Comparison of ENCODE assay signal across 8 cellular contexts in genomic region chr11:9565822-9566560, GRCh38. TPM values are rescaled to one million over a fixed set of nuclear protein-coding genes. Genes with fewer than 3 reads are reported as not detected.
DNase-seq lines count a peak whose midpoint lies in the region; ATAC-seq and TF ChIP-seq lines count a peak whose summit lies in the region.

No MANE protein-coding gene starts in this region.

- POLR2A ChIA-PET in AG04449 (lab: Yijun Ruan, JAX) = interaction anchor here (0.6 to 0.7 kb wide), 2 partner anchors 105 to 793 kb away, joined by 3 read pairs; partner anchors contain the start of gene ZNF143

- no peak overlapping the region for H3K4me3 ChIP-seq in AG04449 (ENCODE audit: low read depth, low read length)

- ATAC-seq in GM18868 (IDR thresholded peaks at IDR 0.05; ENCODE audit: unreplicated experiment) = peak; percentile 95
- peak; percentile 87 for ATAC-seq in HG03064 (IDR thresholded peaks at IDR 0.05; ENCODE audit: low read depth, unreplicated experiment)

- peak; percentile 100 for DNase-seq in AG04449 (ENCODE audit: low read depth, low spot score)
- peak; percentile 64 for DNase-seq in NCI-H345 treated with DMSO at 0.1 percent for 48 hours (lab: John Stamatoyannopoulos, UW; ENCODE audit: unreplicated experiment)
- DNase-seq in activated CD4-positive, alpha-beta T cell treated with anti-CD3 and anti-CD28 coated beads, Interleukin-2, amount 50 U/mL, for 4 hours = peak; percentile 25 to 31
- peak; percentile 54 for DNase-seq in epidermal melanocyte (ENCODE audit: insufficient read length, low spot score)
- DNase-seq in myocyte (ENCODE audit: low read depth) = peak; percentile 99
- DNase-seq in ureter (ENCODE audit: low spot score) = peak; percentile 70

- TF ChIP-seq CTCF in AG04449 (IDR thresholded peaks at IDR 0.05; ENCODE audit: insufficient read depth, low read length, missing control alignments) = no peak

- CTCF ChIA-PET in AG04449 (lab: Yijun Ruan, JAX) = interaction anchor here (1.1 to 3.0 kb wide), 5 partner anchors 10 to 59 kb away, joined by 3 to 10 read pairs (median 4); no protein-coding TSS in a partner anchor

RNA-seq across cellular contexts. Expression of gene WEE1, which starts 7.5 kb away (rescaled TPM):
- total RNA-seq in myocyte = 36.1 and 37.7 TPM in 2 replicates
- 19.9 TPM for polyA plus RNA-seq in myocyte (2012)
- total RNA-seq in ureter = 65.3 TPM

Comparison
In these comparisons a context has a peak if more than half of its experiments do, and no peak if none do; other contexts are left out.
1. DNase-seq: peak in every context shown above with its lines; median percentile 100 in AG04449; 99 in myocyte; 70 in ureter; 64 in NCI-H345 treated with DMSO at 0.1 percent for 48 hours; 54 in epidermal melanocyte; 28 in activated CD4-positive, alpha-beta T cell treated with anti-CD3 and anti-CD28 coated beads, Interleukin-2, amount 50 U/mL, for 4 hours.